ENCODE assay signal across 10 cellular contexts in the genomic region with DNA sequence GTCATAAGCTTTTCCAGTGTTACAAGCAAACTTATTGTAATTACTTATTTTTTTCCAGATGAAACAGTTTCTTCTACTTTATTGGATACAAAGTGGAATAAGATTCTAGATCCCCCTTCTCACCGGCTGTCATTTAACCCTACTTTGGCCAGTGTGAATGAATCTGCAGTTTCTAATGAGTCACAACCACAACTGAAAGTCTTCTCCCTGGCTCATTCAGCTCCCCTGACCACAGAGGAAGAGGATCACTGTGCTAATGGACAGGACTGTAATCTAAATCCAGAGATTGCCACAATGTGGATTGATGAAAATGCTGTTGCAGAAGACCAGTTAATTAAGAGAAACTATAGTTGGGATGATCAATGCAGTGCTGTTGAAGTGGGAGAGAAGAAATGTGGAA.
DNase-seq lines count a peak whose midpoint lies in the region; ATAC-seq and TF ChIP-seq lines count a peak whose summit lies in the region.
"Had no signal": no experiment of that assay in that cellular context is flagged by ENCODE, and none has a peak within 500 bp of the region (broad histone marks: within the 10 kb centered on the region; RNA-seq: fewer than 3 reads in every experiment).

No MANE protein-coding gene starts in this region.

- intact Hi-C loops in sigmoid colon (cut with DNase I) (no loop called here), dorsolateral prefrontal cortex (cut with DNase I) (no loop called here)

- H3K4me3 ChIP-seq in sigmoid colon = no peak overlapping the region
- no peak overlapping the region for H3K4me3 ChIP-seq in dorsolateral prefrontal cortex
- H3K4me3 ChIP-seq: GM23338 had no signal

- H3K27ac ChIP-seq in sigmoid colon = no peak overlapping the region
- no peak overlapping the region for H3K27ac ChIP-seq in dorsolateral prefrontal cortex

- H3K27me3 ChIP-seq in sigmoid colon (no peaks in the 10 kb centered on the region), dorsolateral prefrontal cortex (no peaks in the 10 kb centered on the region)

- DNase-seq in A172 (ENCODE audit: low spot score) = peak; percentile 61
- DNase-seq in HS-5 (ENCODE audit: low read depth) = peak; percentile 48
- peak; percentile 2 for DNase-seq in SK-MEL-5 (ENCODE audit: low read depth, low spot score)
- DNase-seq in fibroblast of gingiva (ENCODE audit: low read depth) = peak; percentile 45
- DNase-seq in sigmoid colon = no peak
- DNase-seq in cerebellar cortex (ENCODE audit: low spot score) = no peak
- no peak for DNase-seq in dorsolateral prefrontal cortex
- DNase-seq: T-helper 17 cell had no signal

- peaks cover 0 to 7% (median 2%) of the 10 kb centered on the region in 4 donors for H3K36me3 ChIP-seq in sigmoid colon

- no peak for TF ChIP-seq CTCF in sigmoid colon (IDR thresholded peaks at IDR 0.05)
- no peak for TF ChIP-seq CTCF in dorsolateral prefrontal cortex (IDR thresholded peaks at IDR 0.05 in 54 of 56, conservative IDR thresholded peaks at IDR 0.05 in 2 of 56; ENCODE audit: low read depth in 1 of 56, partially characterized antibody in 56 of 56)

- no peaks in the 10 kb centered on the region for H3K9me3 ChIP-seq in sigmoid colon

- 78 to 85% methylated on average over 1 of the region's 1 CpG for WGBS in sigmoid colon, 2 donors

- no peak for TF ChIP-seq POLR2A in sigmoid colon (IDR thresholded peaks at IDR 0.05)

- H3K4me1 ChIP-seq in sigmoid colon = peaks cover 0 to 7% (median 2%) of the 10 kb centered on the region in 4 donors

- ATAC-seq in HG03196 (IDR thresholded peaks at IDR 0.05; ENCODE audit: unreplicated experiment) = no peak
- ATAC-seq: GM23338, T-helper 17 cell had no signal

- in situ Hi-C loops in SK-MEL-5 (cut with HindIII; ENCODE audit: low pct_unique_long_range_greater_than_20kb, low sequenced_read_pairs) = no loop called here

- no peak for TF ChIP-seq EP300 in sigmoid colon (IDR thresholded peaks at IDR 0.05)

Comparison
In these comparisons a context has a peak if more than half of its experiments do, and no peak if none do; other contexts are left out.
1. DNase-seq: peak in A172 (single experiment), HS-5 (single experiment), SK-MEL-5 (single experiment) and fibroblast of gingiva (single experiment); none in sigmoid colon (single experiment), cerebellar cortex (single experiment) and dorsolateral prefrontal cortex (0 of 10).